ENCODE assay signal across 15 cellular contexts in genomic region chr5:158700997-158701391, GRCh38.
DNase-seq lines count a peak whose midpoint lies in the region; ATAC-seq and TF ChIP-seq lines count a peak whose summit lies in the region.
"Had no signal": no experiment of that assay in that cellular context is flagged by ENCODE, and none has a peak within 500 bp of the region (broad histone marks: within the 10 kb centered on the region; RNA-seq: fewer than 3 reads in every experiment).

No MANE protein-coding gene starts in this region.

- peak overlapping the region; percentile 33; the same call in 1 of the 2 replicates for H3K9ac ChIP-seq in BLaER1
- no peak overlapping the region for H3K9ac ChIP-seq in HUES64 (ENCODE audit: low read depth, low read length)
- H3K9ac ChIP-seq in skeletal muscle tissue (ENCODE audit: low read depth in 1 of 3, low read length in 3 of 3) = no peak overlapping the region

- peak overlapping the region; percentile 66 for H3K27ac ChIP-seq in BLaER1
- peak overlapping the region; percentile 41; the same call in 1 of the 2 replicates for H3K27ac ChIP-seq in HUES64 (ENCODE audit: low read depth, low read length)
- H3K27ac ChIP-seq in esophagus muscularis mucosa (replicated peaks in 1 of 4) = peak overlapping the region; percentile 22 to 62 (median 52)
- H3K27ac ChIP-seq in skeletal muscle tissue (ENCODE audit: low read depth, low read length) = peak overlapping the region; percentile 56
- H3K27ac ChIP-seq: epithelial cell of prostate had no signal

- no peak for TF ChIP-seq CTCF in esophagus muscularis mucosa (IDR thresholded peaks at IDR 0.05)

- no peak overlapping the region for H3K4me3 ChIP-seq in BLaER1
- no peak overlapping the region for H3K4me3 ChIP-seq in HUES64 (ENCODE audit: low read length)
- H3K4me3 ChIP-seq in esophagus muscularis mucosa = no peak overlapping the region
- H3K4me3 ChIP-seq in skeletal muscle tissue (ENCODE audit: low read length in 3 of 3) = no peak overlapping the region
- H3K4me3 ChIP-seq: MG63, tibial nerve had no signal

- ATAC-seq in GM18867 (IDR thresholded peaks at IDR 0.05; ENCODE audit: unreplicated experiment) = no peak

- no peak for DNase-seq in esophagus muscularis mucosa (ENCODE audit: extremely low spot score)
- DNase-seq in activated naive CD4-positive, alpha-beta T cell (lab: John Stamatoyannopoulos, UW) = no peak
- DNase-seq in NCI-H1048 (lab: John Stamatoyannopoulos, UW) = no peak
- no peak for DNase-seq in cerebellar nuclear complex (lab: John Stamatoyannopoulos, UW)
- DNase-seq: activated CD4-positive, alpha-beta T cell treated with anti-CD3 and anti-CD28 coated beads, Interleukin-2, amount 10 ng/mL, durations not matched to agents 7 days and 5 days; activated T-cell treated with anti-CD3 and anti-CD28 coated beads, Interleukin-2, amount 50 U/mL, for 48 hours; cortex of kidney; RPMI8226 had no signal

- intact Hi-C loops in esophagus muscularis mucosa (cut with DNase I) = no loop called here

- peaks cover 34% of the 10 kb centered on the region; the same call in 1 of the 2 replicates for H4K20me1 ChIP-seq in BLaER1

- WGBS in HUES64 = 58% methylated on average over 5 of the region's 5 CpGs
- 90% methylated on average over 5 of the region's 5 CpGs for WGBS in esophagus muscularis mucosa

- H3K9me3 ChIP-seq in BLaER1 = no peaks in the 10 kb centered on the region
- H3K9me3 ChIP-seq in HUES64 (ENCODE audit: insufficient read depth, low read depth, low read length) = no peaks in the 10 kb centered on the region
- H3K9me3 ChIP-seq in esophagus muscularis mucosa = no peaks in the 10 kb centered on the region
- no peaks in the 10 kb centered on the region for H3K9me3 ChIP-seq in skeletal muscle tissue (ENCODE audit: control insufficient read depth in 3 of 3, low read length in 3 of 3)
- H3K9me3 ChIP-seq: MG63, tibial nerve had no signal

- TF ChIP-seq EP300 in esophagus muscularis mucosa (IDR thresholded peaks at IDR 0.05) = no peak

- H3K36me3 ChIP-seq in BLaER1 = peaks cover 97% of the 10 kb centered on the region
- H3K36me3 ChIP-seq in HUES64 (ENCODE audit: insufficient read depth, low read length) = no peaks in the 10 kb centered on the region
- peaks cover 0 to 12% (median 4%) of the 10 kb centered on the region in 4 donors for H3K36me3 ChIP-seq in esophagus muscularis mucosa
- H3K36me3 ChIP-seq in skeletal muscle tissue (ENCODE audit: control insufficient read depth in 3 of 3, insufficient read depth in 3 of 3, low read length in 3 of 3) = peaks cover 0 to 18% (median 0%) of the 10 kb centered on the region in 3 donors
- H3K36me3 ChIP-seq: MG63, tibial nerve had no signal

- H3K4me1 ChIP-seq in BLaER1 (peaks cover 98% of the 10 kb centered on the region), HUES64 (ENCODE audit: insufficient read depth, low read length) (peaks cover 55% of the 10 kb centered on the region), esophagus muscularis mucosa (peaks cover 4 to 28% (median 12%) of the 10 kb centered on the region in 4 donors), skeletal muscle tissue (ENCODE audit: control insufficient read depth in 3 of 3, insufficient read depth in 3 of 3, low read length in 3 of 3) (peaks cover 0 to 10% (median 7%) of the 10 kb centered on the region in 3 donors)

- H3K4me2 ChIP-seq in BLaER1 = peak overlapping the region; percentile 71

- H3K27me3 ChIP-seq in BLaER1 (no peaks in the 10 kb centered on the region), HUES64 (ENCODE audit: insufficient read depth, low read length) (no peaks in the 10 kb centered on the region; the same call in 1 of the 2 replicates), esophagus muscularis mucosa (peaks cover 0 to 10% (median 0%) of the 10 kb centered on the region in 4 donors), skeletal muscle tissue (ENCODE audit: control insufficient read depth in 3 of 3, insufficient read depth in 3 of 3, low read length in 3 of 3) (no peaks in the 10 kb centered on the region)
- H3K27me3 ChIP-seq: MG63, tibial nerve had no signal

- no peak for TF ChIP-seq POLR2A in esophagus muscularis mucosa (IDR thresholded peaks at IDR 0.05; ENCODE audit: low read depth)
